17 cellular contexts compared by ENCODE assay signal in the genomic region with DNA sequence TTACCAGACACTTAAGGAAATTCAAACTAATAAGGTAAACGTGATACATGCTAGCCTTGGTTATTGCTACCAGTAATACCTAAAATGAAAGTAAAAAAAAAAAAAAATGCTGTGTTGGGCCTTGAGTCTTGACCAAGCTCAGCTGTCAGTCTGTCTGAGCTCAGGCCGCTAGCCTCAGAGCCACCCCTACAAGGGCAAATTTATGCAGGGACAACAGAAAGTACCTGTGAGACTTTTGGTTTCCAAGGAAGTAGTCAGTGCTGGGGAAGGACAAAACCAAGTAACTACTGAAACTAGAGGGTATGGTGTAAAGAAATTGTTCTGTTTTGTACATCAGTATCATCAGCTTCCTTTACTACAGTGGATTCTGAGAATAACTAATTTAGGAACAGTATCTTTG.
DNase-seq lines count a peak whose midpoint lies in the region; ATAC-seq and TF ChIP-seq lines count a peak whose summit lies in the region.
"Had no signal": no experiment of that assay in that cellular context is flagged by ENCODE, and none has a peak within 500 bp of the region (broad histone marks: within the 10 kb centered on the region; RNA-seq: fewer than 3 reads in every experiment).

No MANE protein-coding gene starts in this region.

- dilution Hi-C loops in mammary epithelial cell (cut with HindIII; ENCODE audit: low sequenced_read_pairs) = no loop called here

- no peaks in the 10 kb centered on the region for H3K9me3 ChIP-seq in mammary epithelial cell (replicated peaks; ENCODE audit: insufficient read depth, low read length)
- H3K9me3 ChIP-seq: colonic mucosa, psoas muscle had no signal

- H4K20me1 ChIP-seq in KMS-11 (ENCODE audit: insufficient read depth) (no peaks in the 10 kb centered on the region), mammary epithelial cell (ENCODE audit: insufficient read depth, low read length) (no peaks in the 10 kb centered on the region)

- intact Hi-C loops in mammary epithelial cell (cut with micrococcal nuclease) = no loop called here

- CTCF ChIA-PET in mammary epithelial cell (lab: Charles Lee; ENCODE audit: low non-redundant PET) = interaction anchor here (0.7 kb wide), 1 partner anchor 209 kb away, joined by 4 read pairs; no protein-coding TSS in a partner anchor

- DNase-seq in brain microvascular endothelial cell (no peak), mammary epithelial cell (no peak)
- DNase-seq in stimulated activated naive CD4-positive, alpha-beta T cell (lab: John Stamatoyannopoulos, UW) = no peak
- DNase-seq: activated CD4-positive, alpha-beta T cell treated with anti-CD3 and anti-CD28 coated beads for 4 hours; activated T-cell treated with anti-CD3 and anti-CD28 coated beads, Interleukin-2, amount 50 U/mL, for 4 hours; colonic mucosa; COR-L47; left cardiac atrium; NCI-H2029 treated with DMSO at 0.1 percent for 48 hours; NCI-H526 treated with DMSO at 0.1 percent for 48 hours; psoas muscle had no signal

- H3K36me3 ChIP-seq in KMS-11 (ENCODE audit: insufficient read depth) = no peaks in the 10 kb centered on the region
- no peaks in the 10 kb centered on the region for H3K36me3 ChIP-seq in brain microvascular endothelial cell (replicated peaks)
- H3K36me3 ChIP-seq in mammary epithelial cell (ENCODE audit: insufficient read depth, low read length) = no peaks in the 10 kb centered on the region
- H3K36me3 ChIP-seq: colonic mucosa had no signal

- ATAC-seq in GM18517 (IDR thresholded peaks at IDR 0.05; ENCODE audit: unreplicated experiment) (peak; percentile 79), GM21423 (IDR thresholded peaks at IDR 0.05; ENCODE audit: unreplicated experiment) (peak; percentile 87), HG03060 (IDR thresholded peaks at IDR 0.05; ENCODE audit: low read depth, unreplicated experiment) (peak; percentile 84), GM21529 (IDR thresholded peaks at IDR 0.05; ENCODE audit: unreplicated experiment) (no peak)
- ATAC-seq: activated T-cell treated with anti-CD3 and anti-CD28 coated beads, Interleukin-2, amount 50 U/mL, for 4 hours; esophagus mucosa; left cardiac atrium; psoas muscle had no signal

- H3K4me3 ChIP-seq in KMS-11 (IDR thresholded peaks at IDR 0.05; ENCODE audit: insufficient read depth, low read depth, low read length) = no peak overlapping the region
- no peak overlapping the region for H3K4me3 ChIP-seq in brain microvascular endothelial cell (ENCODE audit: low read depth, low read length)
- H3K4me3 ChIP-seq in mammary epithelial cell (replicated peaks in 1 of 3; ENCODE audit: insufficient read depth in 1 of 3, low read depth in 2 of 3, low read length in 3 of 3) = no peak overlapping the region
- H3K4me3 ChIP-seq: colonic mucosa, psoas muscle had no signal

- H3K79me2 ChIP-seq in KMS-11 (ENCODE audit: insufficient read depth, low read depth) (no peaks in the 10 kb centered on the region), mammary epithelial cell (ENCODE audit: insufficient read depth, low read length) (no peaks in the 10 kb centered on the region)

- H3K27ac ChIP-seq in KMS-11 (peak overlapping the region; percentile 90), brain microvascular endothelial cell (no peak overlapping the region), mammary epithelial cell (ENCODE audit: insufficient read depth, low read depth, low read length) (no peak overlapping the region)
- H3K27ac ChIP-seq: colonic mucosa, psoas muscle had no signal

- peak overlapping the region; percentile 77 for H3K4me2 ChIP-seq in KMS-11
- H3K4me2 ChIP-seq in mammary epithelial cell (ENCODE audit: insufficient read depth, low read depth, low read length) = no peak overlapping the region

- H3K9ac ChIP-seq in KMS-11 (peak overlapping the region; percentile 20; the same call in 1 of the 2 replicates), mammary epithelial cell (ENCODE audit: insufficient read depth, low read length) (no peak overlapping the region)

- BruUV-seq in mammary epithelial cell (replicated peaks; lab: Mats Ljungman, UMichigan) = no TSS peak

- 84% methylated on average over 2 of the region's 2 CpGs for WGBS in mammary epithelial cell (ENCODE audit: low coverage, missing lambda C conversion rate)

- TF ChIP-seq CTCF in KMS-11 (conservative IDR thresholded peaks at IDR 0.05; ENCODE audit: low read depth, low read length) = no peak
- TF ChIP-seq CTCF in brain microvascular endothelial cell (IDR thresholded peaks at IDR 0.05; ENCODE audit: low read depth, low read length, missing control alignments) = no peak
- no peak for TF ChIP-seq CTCF in mammary epithelial cell (conservative IDR thresholded peaks at IDR 0.05 in 1 of 2, IDR thresholded peaks at IDR 0.05 in 1 of 2; ENCODE audit: extremely low read depth in 1 of 2, insufficient read depth in 1 of 2, low read depth in 1 of 2, low read length in 2 of 2)

- H2AFZ ChIP-seq in KMS-11 (ENCODE audit: low read depth) (peak overlapping the region; percentile 34), mammary epithelial cell (ENCODE audit: low read depth, low read length) (no peak overlapping the region)

- in situ Hi-C loops in brain microvascular endothelial cell (cut with HindIII; ENCODE audit: low pct_ligation_motif_present, low sequenced_read_pairs) = no loop called here
- in situ Hi-C loops in mammary epithelial cell (cut with MboI; ENCODE audit: low sequenced_read_pairs in 2 of 2) = no loop called here

- H3K4me1 ChIP-seq in KMS-11 (ENCODE audit: low read depth, poor library complexity, severe bottlenecking) (peaks cover 38% of the 10 kb centered on the region), mammary epithelial cell (ENCODE audit: insufficient read depth, low read length) (peaks cover 12% of the 10 kb centered on the region)
- H3K4me1 ChIP-seq: colonic mucosa, psoas muscle had no signal

- H3K27me3 ChIP-seq in KMS-11 (ENCODE audit: insufficient read depth, low read depth) (no peaks in the 10 kb centered on the region), brain microvascular endothelial cell (replicated peaks) (no peaks in the 10 kb centered on the region), mammary epithelial cell (ENCODE audit: insufficient read depth, low read length) (no peaks in the 10 kb centered on the region)
- H3K27me3 ChIP-seq: colonic mucosa had no signal
